Comparison of ENCODE assay signal across 18 cellular contexts in genomic region chr7:124782335-124782734, GRCh38. TPM values are rescaled to one million over a fixed set of nuclear protein-coding genes. Genes with fewer than 3 reads are reported as not detected.
DNase-seq lines count a peak whose midpoint lies in the region; ATAC-seq and TF ChIP-seq lines count a peak whose summit lies in the region.
"Had no signal": no experiment of that assay in that cellular context is flagged by ENCODE, and none has a peak within 500 bp of the region (broad histone marks: within the 10 kb centered on the region; RNA-seq: fewer than 3 reads in every experiment).

No MANE protein-coding gene starts in this region.

- H3K4me1 ChIP-seq in neural progenitor cell, result no peaks in the 10 kb centered on the region

- H3K27ac Mint-ChIP-seq in WTC11 (peak overlapping the region; percentile 29; the same call in 1 of the 2 replicates), neural progenitor cell (no peak overlapping the region)
- H3K27ac Mint-ChIP-seq: CD14-positive monocyte; CD8-positive, alpha-beta T cell had no signal

- H3F3A ChIP-seq in neural progenitor cell (ENCODE audit: low read depth), result no peaks in the 10 kb centered on the region

- POLR2A ChIA-PET in WTC11 (lab: Charles Lee), result no interaction called here

- peaks cover 31% of the 10 kb centered on the region for H3K4me1 Mint-ChIP-seq in WTC11
- H3K4me1 Mint-ChIP-seq in neural progenitor cell, result peaks cover 7% of the 10 kb centered on the region
- H3K4me1 Mint-ChIP-seq: CD14-positive monocyte had no signal

- no peaks in the 10 kb centered on the region for H3K79me2 ChIP-seq in neural progenitor cell (ENCODE audit: low read depth)

- H3K9me3 Mint-ChIP-seq in WTC11 (peaks cover 9% of the 10 kb centered on the region), neural progenitor cell (no peaks in the 10 kb centered on the region)
- H3K9me3 Mint-ChIP-seq: CD14-positive monocyte; CD8-positive, alpha-beta T cell had no signal

- H3K36me3 Mint-ChIP-seq in WTC11, result peaks cover 3% of the 10 kb centered on the region; the same call in 1 of the 2 replicates
- no peaks in the 10 kb centered on the region for H3K36me3 Mint-ChIP-seq in neural progenitor cell
- H3K36me3 Mint-ChIP-seq: CD14-positive monocyte; CD8-positive, alpha-beta T cell had no signal

- H2AFZ ChIP-seq in neural progenitor cell (replicated peaks), result peak overlapping the region; percentile 13

- peak; percentile 34 for DNase-seq in ELF-1 (ENCODE audit: low read depth, low spot score)
- no peak for DNase-seq in WTC11 (ENCODE audit: low spot score)
- DNase-seq in iPS-NIHi7 (ENCODE audit: extremely low spot score), result peak; percentile 26
- DNase-seq in neural progenitor cell (ENCODE audit: low spot score), result peak; percentile 22
- no peak for DNase-seq in T-helper 9 cell
- DNase-seq in NCI-H82 treated with DMSO at 0.1 percent for 48 hours (lab: John Stamatoyannopoulos, UW; ENCODE audit: unreplicated experiment), result no peak
- no peak for DNase-seq in NCI-H446 (lab: John Stamatoyannopoulos, UW)
- DNase-seq: CD8-positive, alpha-beta T cell; COR-L47; DMS153; DMS79 treated with DMSO at 0.1 percent for 48 hours; EL; GDM1; H7 had no signal

- H3K36me3 ChIP-seq in neural progenitor cell, result no peaks in the 10 kb centered on the region

- H3K27me3 ChIP-seq in neural progenitor cell, result no peaks in the 10 kb centered on the region

- H3K4me3 Mint-ChIP-seq in WTC11 (no peak overlapping the region), neural progenitor cell (no peak overlapping the region)
- H3K4me3 Mint-ChIP-seq: CD14-positive monocyte; CD8-positive, alpha-beta T cell had no signal

- H3K9ac ChIP-seq in neural progenitor cell, result no peak overlapping the region

- TF ChIP-seq CTCF in WTC11 (IDR thresholded peaks at IDR 0.05), result no peak
- TF ChIP-seq CTCF in neural progenitor cell (IDR thresholded peaks at IDR 0.05), result no peak

- H4K20me1 ChIP-seq in neural progenitor cell (ENCODE audit: low read depth), result no peaks in the 10 kb centered on the region

- CTCF ChIA-PET in WTC11 (lab: Charles Lee), result interaction anchor here (0.7 kb wide), 1 partner anchor 9 kb away, joined by 3 read pairs; no protein-coding TSS in a partner anchor

- H3K4me2 ChIP-seq in neural progenitor cell, result no peak overlapping the region

- H3K9me3 ChIP-seq in neural progenitor cell (ENCODE audit: low read depth), result no peaks in the 10 kb centered on the region

- no peak overlapping the region for H3K4me3 ChIP-seq in neural progenitor cell

- ATAC-seq in WTC11 (peak; percentile 43), GM18870 (IDR thresholded peaks at IDR 0.05; ENCODE audit: unreplicated experiment) (no peak)
- ATAC-seq: CD8-positive, alpha-beta T cell; HepG2 had no signal

- no peaks in the 10 kb centered on the region for H3K27me3 Mint-ChIP-seq in WTC11 (ENCODE audit: low read depth)
- H3K27me3 Mint-ChIP-seq in neural progenitor cell (ENCODE audit: insufficient read depth, low read depth), result peaks cover 3% of the 10 kb centered on the region

- H3K27ac ChIP-seq in neural progenitor cell, result no peak overlapping the region
- H3K27ac ChIP-seq: 22Rv1 had no signal

TF ChIP-seq in WTC11, 78 proteins besides CTCF, POLR2A, EP300 and RAD21 (continues in another document):
- TF ChIP-seq TP53 (CRISPR knock-in tag; IDR thresholded peaks at IDR 0.05) (no peak), ZNF263 (CRISPR knock-in tag; IDR thresholded peaks at IDR 0.05; ENCODE audit: low read depth) (no peak), NR2C2 (CRISPR knock-in tag; IDR thresholded peaks at IDR 0.05) (no peak), ZNF532 (CRISPR knock-in tag; IDR thresholded peaks at IDR 0.05; ENCODE audit: borderline replicate concordance) (no peak), IRF1 (CRISPR knock-in tag; IDR thresholded peaks at IDR 0.05) (no peak), ZNF396 (CRISPR knock-in tag; IDR thresholded peaks at IDR 0.05; ENCODE audit: borderline replicate concordance) (no peak), FOXP4 (CRISPR knock-in tag; IDR thresholded peaks at IDR 0.05) (no peak), ZBTB21 (CRISPR knock-in tag; IDR thresholded peaks at IDR 0.05; ENCODE audit: borderline replicate concordance) (no peak), PREB (CRISPR knock-in tag; IDR thresholded peaks at IDR 0.05; ENCODE audit: borderline replicate concordance) (no peak), ATF6 (CRISPR knock-in tag; IDR thresholded peaks at IDR 0.05) (no peak), ZNF317 (CRISPR knock-in tag; IDR thresholded peaks at IDR 0.05; ENCODE audit: borderline replicate concordance, low read depth) (no peak), TCF7 (CRISPR knock-in tag; IDR thresholded peaks at IDR 0.05; ENCODE audit: low read depth) (no peak)

RNA-seq across cellular contexts. Expression of gene GPR37, which starts 16.7 kb away (rescaled TPM):
- total RNA-seq in WTC11 (2021) (10.9 to 20.4 TPM (median 11.3 TPM) in 3 replicates), neural progenitor cell (ENCODE audit: low replicate concordance) (0.21 and 0.43 TPM in 2 replicates)
- total RNA-seq: CD8-positive, alpha-beta T cell; HepG2 had no signal

Comparison
In these comparisons a context has a peak if more than half of its experiments do, and no peak if none do; other contexts are left out.
1. DNase-seq: peak in ELF-1 (single experiment), iPS-NIHi7 (single experiment) and neural progenitor cell (single experiment); none in WTC11 (single experiment), T-helper 9 cell (single experiment), NCI-H82 treated with DMSO at 0.1 percent for 48 hours (single experiment) and NCI-H446 (0 of 2).